8 cellular contexts compared by ENCODE assay signal in genomic region chr10:101588879-101589278, GRCh38. TPM values are rescaled to one million over a fixed set of nuclear protein-coding genes. Genes with fewer than 3 reads are reported as not detected.
DNase-seq lines count a peak whose midpoint lies in the region; ATAC-seq, FAIRE-seq and TF ChIP-seq lines count a peak whose summit lies in the region.

No MANE protein-coding gene starts in this region.

- no peaks in the 10 kb centered on the region for H3K36me3 Mint-ChIP-seq in activated naive CD4-positive, alpha-beta T cell treated with anti-CD3 and anti-CD28 coated beads for 36 hours (ENCODE audit: low read depth)
- peaks cover 7% of the 10 kb centered on the region for H3K36me3 Mint-ChIP-seq in activated CD8-positive, alpha-beta T cell treated with anti-CD3 and anti-CD28 coated beads, Interleukin-2, amount 10 ng/mL, durations not matched to agents 7 days and 5 days (ENCODE audit: low read depth)

- TF ChIP-seq EP300 in upper lobe of left lung (IDR thresholded peaks at IDR 0.05), result no peak

- no peak overlapping the region for H3K27ac Mint-ChIP-seq in activated naive CD4-positive, alpha-beta T cell treated with anti-CD3 and anti-CD28 coated beads for 36 hours
- no peak overlapping the region for H3K27ac Mint-ChIP-seq in activated CD8-positive, alpha-beta T cell treated with anti-CD3 and anti-CD28 coated beads, Interleukin-2, amount 10 ng/mL, durations not matched to agents 7 days and 5 days

- no peak for FAIRE-seq in GM12891 (lab: Jason Lieb, UNC)

- H3K4me3 Mint-ChIP-seq in activated naive CD4-positive, alpha-beta T cell treated with anti-CD3 and anti-CD28 coated beads for 36 hours, result peak overlapping the region; percentile 91
- H3K4me3 Mint-ChIP-seq in activated CD8-positive, alpha-beta T cell treated with anti-CD3 and anti-CD28 coated beads, Interleukin-2, amount 10 ng/mL, durations not matched to agents 7 days and 5 days, result peak overlapping the region; percentile 91

- POLR2A ChIA-PET in activated CD8-positive, alpha-beta T cell treated with anti-CD3 and anti-CD28 coated beads, Interleukin-2, amount 10 ng/mL, durations not matched to agents 7 days and 5 days (lab: Charles Lee), result no interaction called here

- no peak for DNase-seq in activated naive CD4-positive, alpha-beta T cell treated with anti-CD3 and anti-CD28 coated beads for 36 hours
- no peak for DNase-seq in activated naive CD4-positive, alpha-beta T cell treated with anti-CD3 and anti-CD28 coated beads, Interleukin-2, amount 50 U/mL, for 16 hours
- DNase-seq in activated CD8-positive, alpha-beta T cell treated with anti-CD3 and anti-CD28 coated beads, Interleukin-2, amount 10 ng/mL, durations not matched to agents 7 days and 5 days, result no peak
- DNase-seq in kidney epithelial cell (ENCODE audit: low read depth), result no peak
- DNase-seq in upper lobe of left lung, result no peak
- DNase-seq in GM12891 (ENCODE audit: insufficient read length, low spot score), result no peak
- DNase-seq in islet precursor cell, result no peak

- no peak for TF ChIP-seq POLR2A in upper lobe of left lung (IDR thresholded peaks at IDR 0.05)
- no peak for TF ChIP-seq POLR2A in GM12891 (IDR thresholded peaks at IDR 0.05; ENCODE audit: low read depth, low read length)

- intact Hi-C loops in activated naive CD4-positive, alpha-beta T cell treated with anti-CD3 and anti-CD28 coated beads for 36 hours (cut with micrococcal nuclease), result loop anchor here (1.0 kb wide), 2 partner anchors 192 to 235 kb away; partner anchors contain the start of gene BTRC

- TF ChIP-seq CTCF in kidney epithelial cell (IDR thresholded peaks at IDR 0.05; ENCODE audit: insufficient read depth, low read length, poor library complexity, severe bottlenecking) (no peak), upper lobe of left lung (IDR thresholded peaks at IDR 0.05) (no peak)

- H3K4me3 ChIP-seq in kidney epithelial cell (ENCODE audit: low read depth, low read length), result peak overlapping the region; percentile 64
- peak overlapping the region in 3 of 4 donors; percentile 70 to 94 (median 92) for H3K4me3 ChIP-seq in upper lobe of left lung

- 77 to 83% methylated on average over 5 of the region's 5 CpGs for WGBS in upper lobe of left lung, 2 donors

- H3K36me3 ChIP-seq in kidney epithelial cell (ENCODE audit: control insufficient read depth, insufficient read depth, low read length) (no peaks in the 10 kb centered on the region), upper lobe of left lung (peaks cover 0 to 10% (median 4%) of the 10 kb centered on the region in 4 donors)

- CTCF ChIA-PET in activated naive CD4-positive, alpha-beta T cell treated with anti-CD3 and anti-CD28 coated beads for 36 hours (lab: Charles Lee), result interaction anchor here (1.3 to 2.1 kb wide), 2 partner anchors 14 to 379 kb away, joined by 3 to 12 read pairs; no protein-coding TSS in a partner anchor
- CTCF ChIA-PET in activated CD8-positive, alpha-beta T cell treated with anti-CD3 and anti-CD28 coated beads, Interleukin-2, amount 10 ng/mL, durations not matched to agents 7 days and 5 days (lab: Charles Lee), result interaction anchor here (1.2 to 4.7 kb wide), 5 partner anchors 14 to 570 kb away, joined by 3 to 29 read pairs (median 11); no protein-coding TSS in a partner anchor

- H3K9me3 Mint-ChIP-seq in activated naive CD4-positive, alpha-beta T cell treated with anti-CD3 and anti-CD28 coated beads for 36 hours, result no peaks in the 10 kb centered on the region
- no peaks in the 10 kb centered on the region for H3K9me3 Mint-ChIP-seq in activated CD8-positive, alpha-beta T cell treated with anti-CD3 and anti-CD28 coated beads, Interleukin-2, amount 10 ng/mL, durations not matched to agents 7 days and 5 days (ENCODE audit: insufficient read depth)

- H3K4me1 Mint-ChIP-seq in activated naive CD4-positive, alpha-beta T cell treated with anti-CD3 and anti-CD28 coated beads for 36 hours (ENCODE audit: low read depth), result peaks cover 21% of the 10 kb centered on the region
- H3K4me1 Mint-ChIP-seq in activated CD8-positive, alpha-beta T cell treated with anti-CD3 and anti-CD28 coated beads, Interleukin-2, amount 10 ng/mL, durations not matched to agents 7 days and 5 days (ENCODE audit: low read depth), result peaks cover 24% of the 10 kb centered on the region

- H3K9me3 ChIP-seq in upper lobe of left lung, result no peaks in the 10 kb centered on the region

- no peaks in the 10 kb centered on the region for H3K27me3 Mint-ChIP-seq in activated naive CD4-positive, alpha-beta T cell treated with anti-CD3 and anti-CD28 coated beads for 36 hours (ENCODE audit: low read depth)
- no peaks in the 10 kb centered on the region for H3K27me3 Mint-ChIP-seq in activated CD8-positive, alpha-beta T cell treated with anti-CD3 and anti-CD28 coated beads, Interleukin-2, amount 10 ng/mL, durations not matched to agents 7 days and 5 days (ENCODE audit: low read depth)

- no peak overlapping the region for H3K27ac ChIP-seq in upper lobe of left lung

- no peaks in the 10 kb centered on the region for H3K27me3 ChIP-seq in kidney epithelial cell (ENCODE audit: control insufficient read depth, insufficient read depth, low read length)
- no peaks in the 10 kb centered on the region for H3K27me3 ChIP-seq in upper lobe of left lung

- H3K4me1 ChIP-seq in upper lobe of left lung, result peaks cover 12 to 34% (median 20%) of the 10 kb centered on the region in 4 donors

- ATAC-seq in activated CD8-positive, alpha-beta T cell treated with anti-CD3 and anti-CD28 coated beads, Interleukin-2, amount 10 ng/mL, durations not matched to agents 7 days and 5 days, result no peak
- ATAC-seq in upper lobe of left lung (ENCODE audit: low FRiP score in 2 of 2) (no peak), HG03460 (IDR thresholded peaks at IDR 0.05; ENCODE audit: unreplicated experiment) (no peak)

TF ChIP-seq in GM12891, 5 proteins besides CTCF, POLR2A, EP300 and RAD21:
- TF ChIP-seq PAX5 (IDR thresholded peaks at IDR 0.05; ENCODE audit: insufficient read depth, low read length, severe bottlenecking), result no peak
- no peak for TF ChIP-seq SPI1 (IDR thresholded peaks at IDR 0.05; ENCODE audit: low read depth, low read length)
- no peak for TF ChIP-seq TAF1 (IDR thresholded peaks at IDR 0.05; ENCODE audit: low read depth, low read length)
- no peak for TF ChIP-seq POLR2AphosphoS5 (IDR thresholded peaks at IDR 0.05; ENCODE audit: low read depth, low read length)
- TF ChIP-seq POU2F2 (IDR thresholded peaks at IDR 0.05; ENCODE audit: low read depth, low read length), result no peak

RNA-seq across cellular contexts. Expression of gene DPCD, which starts 0.8 kb away (rescaled TPM):
- 10 to 100 TPM; 13.8 to 14.1 TPM for total RNA-seq in activated naive CD4-positive, alpha-beta T cell treated with anti-CD3 and anti-CD28 coated beads for 36 hours
- total RNA-seq in activated CD8-positive, alpha-beta T cell treated with anti-CD3 and anti-CD28 coated beads, Interleukin-2, amount 10 ng/mL, durations not matched to agents 7 days and 5 days, result 1 to 10 TPM; 5.1 to 6.2 TPM
- total RNA-seq in kidney epithelial cell, result 29.6 and 51.4 TPM in 2 replicates
- total RNA-seq in upper lobe of left lung, result 10 to 100 TPM in 4 of 6 donors, 1 to 10 TPM in 2; 3.7 to 36.2 (median 15.1) TPM
- 34.5 TPM for polyA plus RNA-seq in GM12891 (2012; ENCODE audit: low read depth, missing spikeins)

RNA-seq across cellular contexts. Expression of gene POLL, which starts 0.8 kb away (rescaled TPM):
- 10 to 100 TPM; 28.1 to 29.0 TPM for total RNA-seq in activated naive CD4-positive, alpha-beta T cell treated with anti-CD3 and anti-CD28 coated beads for 36 hours
- total RNA-seq in activated CD8-positive, alpha-beta T cell treated with anti-CD3 and anti-CD28 coated beads, Interleukin-2, amount 10 ng/mL, durations not matched to agents 7 days and 5 days, result 10 to 100 TPM; 25.3 to 28.5 TPM
- total RNA-seq in kidney epithelial cell, result 24.0 and 32.2 TPM in 2 replicates
- 10 to 100 TPM; 20.4 to 47.1 (median 31.5) TPM for total RNA-seq in upper lobe of left lung
- polyA plus RNA-seq in GM12891 (2012; ENCODE audit: low read depth, missing spikeins), result 16.4 TPM
